Comparison of ENCODE assay signal across 16 cellular contexts in the genomic region with DNA sequence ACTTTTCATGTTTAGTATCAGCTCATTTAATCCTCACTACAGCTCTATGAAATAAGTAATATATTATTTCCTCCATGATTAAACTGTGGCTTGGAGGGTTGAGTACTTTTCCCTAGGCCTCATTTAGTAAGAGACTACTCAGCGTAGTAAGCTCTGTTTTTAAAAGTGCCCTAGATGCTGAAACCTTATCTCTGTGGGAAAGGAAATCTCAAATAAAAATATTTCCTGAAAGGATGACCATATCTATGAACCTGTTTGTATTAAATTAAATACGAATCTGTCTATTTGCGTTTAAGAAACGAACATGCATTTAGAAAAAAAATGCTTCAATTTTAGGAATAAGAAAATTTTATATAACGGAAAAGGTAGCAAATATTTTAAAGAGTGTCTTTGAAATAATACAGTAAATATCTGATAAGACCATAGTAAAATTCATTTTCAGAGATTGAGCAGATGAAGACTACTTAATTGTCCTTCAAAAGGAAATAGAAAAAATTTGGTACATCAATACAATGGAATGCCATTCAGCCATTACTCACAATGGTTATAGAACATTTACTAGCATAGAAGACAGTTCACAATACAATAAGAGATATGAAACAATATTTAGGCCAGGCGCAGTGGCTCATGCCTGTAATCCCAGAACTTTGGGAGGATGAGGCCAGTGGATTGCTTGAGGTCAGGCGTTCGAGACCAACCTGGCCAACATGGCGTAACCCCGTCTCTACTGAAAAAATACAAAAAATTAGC. TPM values are rescaled to one million over a fixed set of nuclear protein-coding genes. Genes with fewer than 3 reads are reported as not detected.
DNase-seq lines count a peak whose midpoint lies in the region; FAIRE-seq and TF ChIP-seq lines count a peak whose summit lies in the region.
"Had no signal": no experiment of that assay in that cellular context is flagged by ENCODE, and none has a peak within 500 bp of the region (broad histone marks: within the 10 kb centered on the region; RNA-seq: fewer than 3 reads in every experiment).

No MANE protein-coding gene starts in this region.

- H3K9me1 ChIP-seq in endothelial cell of umbilical vein (replicated peaks; ENCODE audit: control insufficient read depth, extremely low read depth, insufficient read depth, low read length): no peaks in the 10 kb centered on the region

- POLR2A ChIA-PET in endothelial cell of umbilical vein (lab: Charles Lee): no interaction called here
- POLR2A ChIA-PET in GM10248 (lab: Yijun Ruan, JAX): no interaction called here

- intact Hi-C loops in endothelial cell of umbilical vein (cut with micrococcal nuclease): loop anchor here (1.0 kb wide), 2 partner anchors 40 to 90 kb away; no protein-coding TSS in a partner anchor

- dilution Hi-C loops in endothelial cell of umbilical vein (cut with MboI; ENCODE audit: extremely low pct_ligation_motif_present, low sequenced_read_pairs): no loop called here

- WGBS in GM23248 (ENCODE audit: low coverage in 1 of 2, low lambda C conversion rate in 2 of 2, missing lambda C conversion rate in 2 of 2), 2 experiments: 95% methylated on average over 10 of the region's 10 CpGs

- H3K27ac ChIP-seq in GM23248 (no peak overlapping the region), endothelial cell of umbilical vein (ENCODE audit: insufficient read depth, low read depth, low read length) (peak overlapping the region; percentile 56)
- H3K27ac ChIP-seq: BLaER1 treated with 17β-estradiol and CSF1 and Interleukin-3, amounts not matched to agents 10 nM and 100 nM had no signal

- H3K9ac ChIP-seq in GM23248 (no peak overlapping the region), endothelial cell of umbilical vein (replicated peaks; ENCODE audit: extremely low read depth, insufficient read depth, low read length) (no peak overlapping the region)
- H3K9ac ChIP-seq: BLaER1 treated with 17β-estradiol and CSF1 and Interleukin-3, amounts not matched to agents 10 nM and 100 nM had no signal

- peak; percentile 18 for DNase-seq in EL
- DNase-seq in GM23248: peak; percentile 39
- peak; percentile 81 for DNase-seq in endothelial cell of umbilical vein (ENCODE audit: low read depth, low spot score)
- peak; percentile 25 to 68 for DNase-seq in lung microvascular endothelial cell (ENCODE audit: low read depth in 2 of 2)
- DNase-seq in GM10248 (ENCODE audit: extremely low spot score): no peak
- no peak for DNase-seq in NCI-H524 treated with DMSO at 0.1 percent for 48 hours (lab: John Stamatoyannopoulos, UW)
- DNase-seq in NCI-H446 (lab: John Stamatoyannopoulos, UW): no peak
- no peak for DNase-seq in retina
- DNase-seq: Calu3; CD8-positive, alpha-beta T cell; DMS79 treated with DMSO at 0.1 percent for 48 hours; GF-D8 had no signal

- H3K36me3 ChIP-seq in GM23248 (ENCODE audit: low read depth) (peaks cover 6% of the 10 kb centered on the region; the same call in 1 of the 2 replicates), endothelial cell of umbilical vein (ENCODE audit: control insufficient read depth in 2 of 2, extremely low read depth in 1 of 2, insufficient read depth in 2 of 2, low read length in 2 of 2) (peaks cover 2 to 5% of the 10 kb centered on the region in 2 experiments)

- no TSS peak for BruUV-seq in endothelial cell of umbilical vein (replicated peaks; lab: Mats Ljungman, UMichigan)

- no peak overlapping the region for H3K4me2 ChIP-seq in GM23248 (ENCODE audit: unreplicated experiment)
- H3K4me2 ChIP-seq in endothelial cell of umbilical vein (ENCODE audit: insufficient read depth, low read length): peak overlapping the region; percentile 55
- H3K4me2 ChIP-seq: BLaER1 treated with 17β-estradiol and CSF1 and Interleukin-3, amounts not matched to agents 10 nM and 100 nM had no signal

- H3K27me3 ChIP-seq in GM23248 (replicated peaks; ENCODE audit: insufficient read depth) (no peaks in the 10 kb centered on the region), endothelial cell of umbilical vein (ENCODE audit: control insufficient read depth in 2 of 2, insufficient read depth in 2 of 2, low read length in 2 of 2) (no peaks in the 10 kb centered on the region)
- H3K27me3 ChIP-seq: BLaER1 treated with 17β-estradiol and CSF1 and Interleukin-3, amounts not matched to agents 10 nM and 100 nM had no signal

- H3K4me1 ChIP-seq in GM23248 (ENCODE audit: insufficient read depth) (peaks cover 41% of the 10 kb centered on the region), endothelial cell of umbilical vein (ENCODE audit: control insufficient read depth, extremely low read depth, insufficient read depth, low read length) (peaks cover 40% of the 10 kb centered on the region)
- H3K4me1 ChIP-seq: HAP-1 had no signal

- peaks cover 28% of the 10 kb centered on the region for H3F3A ChIP-seq in GM23248 (ENCODE audit: insufficient read depth)

- no peaks in the 10 kb centered on the region for H3K9me2 ChIP-seq in GM23248 (ENCODE audit: insufficient read depth)

- FAIRE-seq in endothelial cell of umbilical vein (lab: Jason Lieb, UNC): peak; percentile 31
- FAIRE-seq: GM12878, GM19239 had no signal

- no peaks in the 10 kb centered on the region for H4K20me1 ChIP-seq in GM23248 (ENCODE audit: insufficient read depth)
- no peaks in the 10 kb centered on the region for H4K20me1 ChIP-seq in endothelial cell of umbilical vein (replicated peaks; ENCODE audit: control insufficient read depth, extremely low read depth, insufficient read depth, low read length)

- in situ Hi-C loops in GM23248 (cut with MboI): loop anchor here (25.0 kb wide), 3 partner anchors 166 to 566 kb away; a partner anchor contains a TSS

- TF ChIP-seq CTCF in endothelial cell of umbilical vein (IDR thresholded peaks at IDR 0.05; ENCODE audit: extremely low read depth in 1 of 2, insufficient read depth in 1 of 2, low read depth in 1 of 2, low read length in 2 of 2) (no peak), GM10248 (IDR thresholded peaks at IDR 0.05; ENCODE audit: control extremely low read depth, extremely low read depth, low read depth, missing control alignments) (no peak)

- TF ChIP-seq POLR2A in endothelial cell of umbilical vein (IDR thresholded peaks at IDR 0.05; ENCODE audit: low read depth, low read length): no peak

- H3K79me2 ChIP-seq in GM23248 (ENCODE audit: insufficient read depth) (no peaks in the 10 kb centered on the region), endothelial cell of umbilical vein (ENCODE audit: control insufficient read depth, insufficient read depth, low read length) (no peaks in the 10 kb centered on the region)

- H3K4me3 ChIP-seq in GM23248: no peak overlapping the region
- H3K4me3 ChIP-seq in endothelial cell of umbilical vein (replicated peaks in 1 of 3; ENCODE audit: insufficient read depth in 1 of 3, low read depth in 1 of 3, low read length in 3 of 3): no peak overlapping the region
- H3K4me3 ChIP-seq: BLaER1 treated with 17β-estradiol and CSF1 and Interleukin-3, amounts not matched to agents 10 nM and 100 nM; GM12878; HAP-1 had no signal

- no peaks in the 10 kb centered on the region for H3K9me3 ChIP-seq in GM23248 (ENCODE audit: low read depth)
- H3K9me3 ChIP-seq in endothelial cell of umbilical vein (replicated peaks; ENCODE audit: control insufficient read depth, insufficient read depth, low read length): no peaks in the 10 kb centered on the region
- H3K9me3 ChIP-seq: BLaER1 treated with 17β-estradiol and CSF1 and Interleukin-3, amounts not matched to agents 10 nM and 100 nM; HAP-1 had no signal

- H2AFZ ChIP-seq in GM23248 (no peak overlapping the region), endothelial cell of umbilical vein (ENCODE audit: low read depth, low read length) (no peak overlapping the region)

- CTCF ChIA-PET in endothelial cell of umbilical vein (lab: Charles Lee): interaction anchor here (1.0 to 1.5 kb wide), 4 partner anchors 26 to 173 kb away, joined by 4 to 6 read pairs (median 5); a partner anchor contains a TSS
- CTCF ChIA-PET in GM10248 (lab: Yijun Ruan, JAX): interaction anchor here (0.7 to 1.7 kb wide), 4 partner anchors 8 to 93 kb away, joined by 3 to 5 read pairs (median 3); no protein-coding TSS in a partner anchor

TF ChIP-seq in endothelial cell of umbilical vein, 7 proteins besides CTCF, POLR2A, EP300 and RAD21:
- TF ChIP-seq EZH2 (IDR thresholded peaks at IDR 0.05; ENCODE audit: borderline replicate concordance, low read depth, low read length, severe bottlenecking) (no peak), GATA2 (IDR thresholded peaks at IDR 0.05; ENCODE audit: insufficient read depth, insufficient read length, low read depth, low read length) (peak; percentile 51)

RNA-seq across cellular contexts. Expression of a gene that starts 56.2 kb away (rescaled TPM):
- total RNA-seq in GM23248 (2014; rRNA removed; shearing (Covaris generic)): 44.8 and 67.5 TPM in 2 replicates
- polyA plus RNA-seq in GM23248 (2016; fragmentation: Nextera tagmentation; extraction: Ambion mirVana) (40.5 and 42.2 TPM in 2 replicates), endothelial cell of umbilical vein (30.8 and 37.8 TPM in 2 replicates)
- total RNA-seq in endothelial cell of umbilical vein (48.3 and 50.4 TPM in 2 replicates), lung microvascular endothelial cell (25.4 and 30.5 TPM in 2 replicates)
- polyA plus RNA-seq in endothelial cell of umbilical vein (2011; cell fraction: cytosol; rRNA removed): 26.4 and 38.7 TPM in 2 replicates
- polyA plus RNA-seq in endothelial cell of umbilical vein (2011; cell fraction: nucleus; rRNA removed): 48.4 and 77.1 TPM in 2 replicates
- polyA plus RNA-seq in endothelial cell of umbilical vein (2012): 22.9 and 36.6 TPM in 2 replicates
- polyA minus RNA-seq in endothelial cell of umbilical vein: 58.7 and 82.4 TPM in 2 replicates
- polyA minus RNA-seq in endothelial cell of umbilical vein (2011; cell fraction: cytosol; rRNA and poly(A)+ RNA removed): 15.8 TPM
- 65.6 and 115 TPM in 2 replicates for polyA minus RNA-seq in endothelial cell of umbilical vein (2011; cell fraction: nucleus; rRNA and poly(A)+ RNA removed)

Comparison
In these comparisons a context has a peak if more than half of its experiments do, and no peak if none do; other contexts are left out.
1. DNase-seq: peak in EL (single experiment), GM23248 (single experiment), endothelial cell of umbilical vein (single experiment) and lung microvascular endothelial cell (2 of 2); none in GM10248 (single experiment), NCI-H524 treated with DMSO at 0.1 percent for 48 hours (single experiment), NCI-H446 (0 of 2) and retina (single experiment).